20 cellular contexts compared by ENCODE assay signal in genomic region chr6:39018103-39018502, GRCh38. TPM values are rescaled to one million over a fixed set of nuclear protein-coding genes. Genes with fewer than 3 reads are reported as not detected.
DNase-seq lines count a peak whose midpoint lies in the region; ATAC-seq and TF ChIP-seq lines count a peak whose summit lies in the region.
"Had no signal": no experiment of that assay in that cellular context is flagged by ENCODE, and none has a peak within 500 bp of the region (broad histone marks: within the 10 kb centered on the region; RNA-seq: fewer than 3 reads in every experiment).

No MANE protein-coding gene starts in this region.

- H3K4me3 ChIP-seq in psoas muscle (no peak overlapping the region), tibial artery (no peak overlapping the region)
- H3K4me3 ChIP-seq: GM12878 had no signal

- TF ChIP-seq CTCF in psoas muscle (IDR thresholded peaks at IDR 0.05) (no peak), tibial artery (IDR thresholded peaks at IDR 0.05) (no peak)

- H3K27me3 ChIP-seq in psoas muscle (ENCODE audit: insufficient read depth in 3 of 3, low read length in 2 of 3) (peaks cover 0 to 18% (median 0%) of the 10 kb centered on the region in 3 donors), tibial artery (peaks cover 0 to 3% of the 10 kb centered on the region in 2 donors)

- H3K27ac ChIP-seq in psoas muscle (no peak overlapping the region), tibial artery (no peak overlapping the region)
- H3K27ac ChIP-seq: 22Rv1 had no signal

- ATAC-seq in left ventricle myocardium superior: peak; percentile 95
- ATAC-seq in psoas muscle: no peak
- ATAC-seq: GM12878, PC-3 had no signal

- H3K4me1 ChIP-seq in psoas muscle (no peaks in the 10 kb centered on the region), tibial artery (no peaks in the 10 kb centered on the region)

- DNase-seq in DMS153 (lab: John Stamatoyannopoulos, UW) (peak; percentile 73), DMS153 treated with DMSO at 0.1 percent for 48 hours (lab: John Stamatoyannopoulos, UW; ENCODE audit: unreplicated experiment) (no peak), DMS79 (lab: John Stamatoyannopoulos, UW) (peak; percentile 52), NCI-H2196 (lab: John Stamatoyannopoulos, UW; ENCODE audit: unreplicated experiment) (peak; percentile 68), left ventricle myocardium superior (no peak), psoas muscle (no peak), germinal center (ENCODE audit: low spot score) (no peak), tibial artery (no peak)
- DNase-seq: EL, H9, NCI-H1105 treated with DMSO at 0.1 percent for 48 hours, NCI-H187, NCI-H2171 treated with DMSO at 0.1 percent for 48 hours, NCI-H82, PC-3, RPMI8226 had no signal

- no peaks in the 10 kb centered on the region for H3K36me3 ChIP-seq in psoas muscle (ENCODE audit: insufficient read depth in 1 of 2, low read depth in 1 of 2)
- H3K36me3 ChIP-seq in tibial artery: no peaks in the 10 kb centered on the region

- intact Hi-C loops in left ventricle myocardium superior (cut with micrococcal nuclease): no loop called here
- intact Hi-C loops in psoas muscle (cut with DNase I): no loop called here
- intact Hi-C loops in tibial artery (cut with DNase I; ENCODE audit: low total_unique reads): no loop called here

- no peaks in the 10 kb centered on the region for H3K9me3 ChIP-seq in psoas muscle
- no peaks in the 10 kb centered on the region for H3K9me3 ChIP-seq in tibial artery

- 59 to 63% (median 60%) methylated on average over 5 of the region's 5 CpGs for WGBS in psoas muscle, 3 donors

RNA-seq across cellular contexts. Expression of gene GLP1R, which starts 30.5 kb away (rescaled TPM):
- total RNA-seq in left ventricle myocardium superior (11.6 TPM), psoas muscle (not detected)
- polyA plus RNA-seq in psoas muscle: not detected
- total RNA-seq: GM12878, NCI-H460, PC-3 had no signal
- polyA plus RNA-seq: CD14-positive monocyte had no signal

Comparison
In these comparisons a context has a peak if more than half of its experiments do, and no peak if none do; other contexts are left out.
1. DNase-seq: peak in DMS153 (single experiment), DMS79 (single experiment) and NCI-H2196 (single experiment); none in DMS153 treated with DMSO at 0.1 percent for 48 hours (single experiment), left ventricle myocardium superior (single experiment), psoas muscle (0 of 2), germinal center (single experiment) and tibial artery (0 of 2).
2. RNA of gene GLP1R, which starts 30.5 kb away (total RNA-seq): 11.6 TPM in left ventricle myocardium superior (single experiment); not detected in psoas muscle; every median in the first group is over 10 times any median in the second.